Comparison of ENCODE assay signal across 7 cellular contexts in genomic region chr7:76201732-76202665, GRCh38. TPM values are rescaled to one million over a fixed set of nuclear protein-coding genes. Genes with fewer than 3 reads are reported as not detected.
DNase-seq lines count a peak whose midpoint lies in the region; ATAC-seq, FAIRE-seq and TF ChIP-seq lines count a peak whose summit lies in the region.

Gene SRRM3 (plus strand): TSS chr7:76201896. CDS start chr7:76235067, 33,171 bp downstream.

- no peaks in the 10 kb centered on the region for H3K36me3 Mint-ChIP-seq in mesothelial cell of epicardium

- H3K4me2 ChIP-seq in endothelial cell of umbilical vein (ENCODE audit: insufficient read depth, low read length): no peak within 1 kb of the TSS

- peaks cover 2% of the 10 kb centered on the region for H3K4me1 Mint-ChIP-seq in mesothelial cell of epicardium

- H3K36me3 ChIP-seq in NT2/D1 (ENCODE audit: insufficient read depth, insufficient read length, low read length) (no peaks in the 10 kb centered on the region), endothelial cell of umbilical vein (ENCODE audit: control insufficient read depth in 2 of 2, extremely low read depth in 1 of 2, insufficient read depth in 2 of 2, low read length in 2 of 2) (no peaks in the 10 kb centered on the region)

- H2AFZ ChIP-seq in endothelial cell of umbilical vein (ENCODE audit: low read depth, low read length): no peak within 1 kb of the TSS

- H4K20me1 ChIP-seq in endothelial cell of umbilical vein (replicated peaks; ENCODE audit: control insufficient read depth, extremely low read depth, insufficient read depth, low read length): no peaks in the 10 kb centered on the region

- peak within 1 kb of the TSS; percentile 42 for H3K4me3 Mint-ChIP-seq in mesothelial cell of epicardium

- dilution Hi-C loops in endothelial cell of umbilical vein (cut with MboI; ENCODE audit: extremely low pct_ligation_motif_present, low sequenced_read_pairs): no loop called here

- CTCF ChIA-PET in endothelial cell of umbilical vein (lab: Charles Lee): interaction anchor here (0.8 to 1.8 kb wide), 7 partner anchors 12 to 61 kb away, joined by 3 to 13 read pairs (median 5); no protein-coding TSS in a partner anchor

- FAIRE-seq in endothelial cell of umbilical vein (lab: Jason Lieb, UNC): peak; percentile 31

- H3K9me3 ChIP-seq in NT2/D1 (ENCODE audit: insufficient read depth, low read length) (no peaks in the 10 kb centered on the region), endothelial cell of umbilical vein (replicated peaks; ENCODE audit: control insufficient read depth, insufficient read depth, low read length) (no peaks in the 10 kb centered on the region)

- H3K4me3 ChIP-seq in NT2/D1 (ENCODE audit: insufficient read length, low read depth) (peak within 1 kb of the TSS; percentile 30), endothelial cell of umbilical vein (replicated peaks in 1 of 3; ENCODE audit: insufficient read depth in 1 of 3, low read depth in 1 of 3, low read length in 3 of 3) (no peak within 1 kb of the TSS)

- DNase-seq in HUDEP-2 (lab: John Stamatoyannopoulos, UW; ENCODE audit: unreplicated experiment in 76 of 76) (peak in 71 of 76 experiments; percentile 1 to 85 (median 61)), NT2/D1 (ENCODE audit: low read depth, low spot score) (peak; percentile 84), endothelial cell of umbilical vein (ENCODE audit: low read depth, low spot score) (peak; percentile 49), mesothelial cell of epicardium (ENCODE audit: low spot score in 2 of 2, unreplicated experiment in 2 of 2) (peak; percentile 89 to 95)
- DNase-seq in activated CD8-positive, alpha-beta memory T cell treated with anti-CD3 and anti-CD28 coated beads, Interleukin-2, amount 50 U/mL, for 4 hours: peak; percentile 85
- peak; percentile 56 to 64 for DNase-seq in stimulated activated CD8-positive, alpha-beta memory T cell treated with anti-CD3 and anti-CD28 coated beads, Interleukin-2, amount 100 ng/mL, for 1 hour (ENCODE audit: low read depth in 2 of 2)

- no peaks in the 10 kb centered on the region for H3K79me2 ChIP-seq in endothelial cell of umbilical vein (ENCODE audit: control insufficient read depth, insufficient read depth, low read length)

- no peak within 1 kb of the TSS for H3K27ac ChIP-seq in endothelial cell of umbilical vein (ENCODE audit: insufficient read depth, low read depth, low read length)

- TF ChIP-seq POLR2A in endothelial cell of umbilical vein (IDR thresholded peaks at IDR 0.05; ENCODE audit: low read depth, low read length): no peak

- H3K9ac ChIP-seq in NT2/D1 (ENCODE audit: insufficient read length, low read depth): peak within 1 kb of the TSS; percentile 56
- no peak within 1 kb of the TSS for H3K9ac ChIP-seq in endothelial cell of umbilical vein (replicated peaks; ENCODE audit: extremely low read depth, insufficient read depth, low read length)

- BruUV-seq in endothelial cell of umbilical vein (replicated peaks; lab: Mats Ljungman, UMichigan): no TSS peak

- TF ChIP-seq CTCF in endothelial cell of umbilical vein (IDR thresholded peaks at IDR 0.05; ENCODE audit: extremely low read depth in 1 of 2, insufficient read depth in 1 of 2, low read depth in 1 of 2, low read length in 2 of 2) (peak; percentile 57 to 78), mesothelial cell of epicardium (IDR thresholded peaks at IDR 0.05; ENCODE audit: unreplicated experiment) (peak; percentile 41)

- H3K9me3 Mint-ChIP-seq in mesothelial cell of epicardium: no peaks in the 10 kb centered on the region

- H3K27me3 Mint-ChIP-seq in mesothelial cell of epicardium (ENCODE audit: low read depth): peaks cover 25% of the 10 kb centered on the region

- intact Hi-C loops in endothelial cell of umbilical vein (cut with micrococcal nuclease): loop anchor here (1.0 kb wide), 1 partner anchor 36 kb away; no protein-coding TSS in a partner anchor

- H3K9me1 ChIP-seq in endothelial cell of umbilical vein (replicated peaks; ENCODE audit: control insufficient read depth, extremely low read depth, insufficient read depth, low read length): no peaks in the 10 kb centered on the region

- POLR2A ChIA-PET in endothelial cell of umbilical vein (lab: Charles Lee): no interaction called here

- peak; percentile 74 for ATAC-seq in GM18498 (IDR thresholded peaks at IDR 0.05; ENCODE audit: unreplicated experiment)

- H3K4me1 ChIP-seq in NT2/D1 (ENCODE audit: insufficient read depth, insufficient read length) (peaks cover 6% of the 10 kb centered on the region), endothelial cell of umbilical vein (ENCODE audit: control insufficient read depth, extremely low read depth, insufficient read depth, low read length) (no peaks in the 10 kb centered on the region)

- H3K27ac Mint-ChIP-seq in mesothelial cell of epicardium: no peak within 1 kb of the TSS

- H3K27me3 ChIP-seq in NT2/D1 (ENCODE audit: insufficient read depth, insufficient read length): peaks cover 19% of the 10 kb centered on the region
- no peaks in the 10 kb centered on the region for H3K27me3 ChIP-seq in endothelial cell of umbilical vein (ENCODE audit: control insufficient read depth in 2 of 2, insufficient read depth in 2 of 2, low read length in 2 of 2)

TF ChIP-seq in endothelial cell of umbilical vein, 7 proteins besides CTCF, POLR2A, EP300 and RAD21:
- no peak for TF ChIP-seq MAX (IDR thresholded peaks at IDR 0.05; ENCODE audit: insufficient read depth, insufficient read length)
- peak; percentile 71 for TF ChIP-seq POLR2AphosphoS5 (IDR thresholded peaks at IDR 0.05; ENCODE audit: insufficient read depth, low read depth, low read length)
- no peak for TF ChIP-seq FOS (IDR thresholded peaks at IDR 0.05; ENCODE audit: borderline replicate concordance, insufficient read depth, low read length)
- no peak for TF ChIP-seq GATA2 (IDR thresholded peaks at IDR 0.05; ENCODE audit: insufficient read depth, insufficient read length, low read depth, low read length)
- no peak for TF ChIP-seq EZH2 (IDR thresholded peaks at IDR 0.05; ENCODE audit: borderline replicate concordance, low read depth, low read length, severe bottlenecking)
- TF ChIP-seq MYC (IDR thresholded peaks at IDR 0.05; ENCODE audit: low read depth, low read length): no peak
- no peak for TF ChIP-seq JUN (IDR thresholded peaks at IDR 0.05; ENCODE audit: borderline replicate concordance, insufficient read depth, insufficient read length, low read depth)

RNA-seq across cellular contexts. Expression of gene SRRM3, which starts in this region (rescaled TPM):
- total RNA-seq in endothelial cell of umbilical vein (4.8 and 5.4 TPM in 2 replicates), mesothelial cell of epicardium (6.9 to 8.2 TPM (median 7.7 TPM) in 3 replicates)
- polyA plus RNA-seq in endothelial cell of umbilical vein: 4.4 and 4.9 TPM in 2 replicates
- polyA plus RNA-seq in endothelial cell of umbilical vein (2011; cell fraction: cytosol; rRNA removed): 2.4 and 3.9 TPM in 2 replicates
- polyA plus RNA-seq in endothelial cell of umbilical vein (2011; cell fraction: nucleus; rRNA removed): 2.6 and 3.0 TPM in 2 replicates
- polyA plus RNA-seq in endothelial cell of umbilical vein (2012): 1.7 and 4.1 TPM in 2 replicates
- 2.3 and 2.4 TPM in 2 replicates for polyA minus RNA-seq in endothelial cell of umbilical vein
- not detected for polyA minus RNA-seq in endothelial cell of umbilical vein (2011; cell fraction: cytosol; rRNA and poly(A)+ RNA removed)
- polyA minus RNA-seq in endothelial cell of umbilical vein (2011; cell fraction: nucleus; rRNA and poly(A)+ RNA removed): 0.63 and 0.87 TPM in 2 replicates
